In the genomic region with DNA sequence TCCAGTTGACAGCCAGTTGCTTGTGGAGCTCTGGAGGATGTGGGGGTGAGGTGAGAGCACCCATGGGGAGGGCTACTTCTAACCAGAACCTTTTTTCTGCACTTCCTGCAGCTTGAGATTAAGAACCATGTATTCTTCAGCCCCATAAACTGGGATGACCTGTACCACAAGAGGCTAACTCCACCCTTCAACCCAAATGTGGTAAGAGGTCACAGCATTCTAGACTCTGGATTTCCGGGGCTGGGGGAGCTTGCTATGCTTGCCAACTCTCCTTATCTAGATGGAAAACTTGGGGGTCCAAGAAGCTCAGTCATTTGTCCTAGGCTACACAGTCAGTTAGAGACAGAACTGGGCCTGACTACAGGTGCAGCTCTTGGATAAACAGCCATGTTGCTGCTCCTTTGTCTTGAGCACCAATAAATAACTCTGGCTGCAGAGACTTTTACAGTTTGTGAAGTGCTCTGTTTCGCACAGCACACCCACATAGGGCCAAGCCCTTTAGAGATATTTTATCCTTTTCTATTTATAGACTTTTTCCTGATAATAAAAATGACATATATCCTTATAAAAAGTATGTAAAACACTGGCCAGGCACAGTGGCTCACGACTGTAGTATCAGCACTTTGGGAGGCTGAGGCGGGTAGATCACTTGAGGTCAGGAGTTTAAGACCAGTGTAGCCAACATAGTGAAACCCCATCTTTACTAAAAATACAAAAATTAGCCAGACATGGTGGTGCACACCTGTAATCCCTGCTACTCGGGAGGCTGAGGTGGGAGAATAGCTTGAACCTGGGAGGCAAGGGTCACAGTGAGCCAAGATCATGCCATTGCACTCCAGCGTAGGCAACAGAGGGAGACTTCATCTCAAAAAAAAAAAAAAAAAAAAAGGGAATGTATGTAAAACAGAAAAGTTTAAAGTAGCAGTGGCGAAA, we compare ENCODE assay signal across 1 cellular context.
TF ChIP-seq lines count a peak whose summit lies in the region.

No MANE protein-coding gene starts in this region.

TF ChIP-seq in K562, 482 proteins besides CTCF, POLR2A, EP300 and RAD21 (continued from another document):
- TF ChIP-seq CREBBP (IDR thresholded peaks at IDR 0.05; ENCODE audit: low read depth, low read length), result no peak
- TF ChIP-seq TCF3 (CRISPR knock-in tag; IDR thresholded peaks at IDR 0.05), result peak; percentile 70
- no peak for TF ChIP-seq POLR3A (IDR thresholded peaks at IDR 0.05; ENCODE audit: borderline replicate concordance, extremely low read depth, insufficient read depth, insufficient read length)
- peak; percentile 56; the same call in 1 of the 2 replicates for TF ChIP-seq ETV5 (CRISPR knock-in tag; IDR thresholded peaks at IDR 0.05; ENCODE audit: low read depth)
- no peak for TF ChIP-seq PHTF2 (CRISPR knock-in tag; IDR thresholded peaks at IDR 0.05)
- peak; percentile 49; the same call in 1 of the 2 replicates for TF ChIP-seq TEAD4 (IDR thresholded peaks at IDR 0.05; ENCODE audit: low read length)
- no peak for TF ChIP-seq TEAD4 (CRISPR knock-in tag; IDR thresholded peaks at IDR 0.05; ENCODE audit: borderline replicate concordance)
- peak; percentile 17 for TF ChIP-seq TBP (optimal IDR thresholded peaks at IDR 0.05; ENCODE audit: low read depth, low read length)
- peak; percentile 27 for TF ChIP-seq JUND (IDR thresholded peaks at IDR 0.05; ENCODE audit: borderline replicate concordance, low read depth, low read length)
- TF ChIP-seq JUND (tag; IDR thresholded peaks at IDR 0.05; ENCODE audit: borderline replicate concordance, low read depth, low read length), result no peak
- TF ChIP-seq SAFB (IDR thresholded peaks at IDR 0.05; ENCODE audit: borderline replicate concordance, low read depth, low read length), result no peak
- peak; percentile 69 for TF ChIP-seq BCOR (IDR thresholded peaks at IDR 0.05)
- TF ChIP-seq ARID1B (IDR thresholded peaks at IDR 0.05), result peak; percentile 63; the same call in 1 of the 2 replicates
- TF ChIP-seq CBFA2T2 (conservative IDR thresholded peaks at IDR 0.05), result peak; percentile 62
- peak; percentile 91 for TF ChIP-seq ZBTB7A (IDR thresholded peaks at IDR 0.05; ENCODE audit: borderline replicate concordance, control insufficient read depth, low read depth, low read length)
- TF ChIP-seq YY1 (IDR thresholded peaks at IDR 0.05; ENCODE audit: borderline replicate concordance in 1 of 3, control insufficient read depth in 1 of 3, extremely low read depth in 1 of 3, insufficient read depth in 3 of 3, insufficient read length in 1 of 3, insufficient replicate concordance in 2 of 3, low read depth in 1 of 3, low read length in 2 of 3), result peak in 1 of 3 experiments; percentile 14
- TF ChIP-seq SOX6 (IDR thresholded peaks at IDR 0.05), result no peak
- TF ChIP-seq NFYB (IDR thresholded peaks at IDR 0.05; ENCODE audit: extremely low read depth, insufficient read length), result no peak
- no peak for TF ChIP-seq ZKSCAN3 (CRISPR knock-in tag; IDR thresholded peaks at IDR 0.05)
- TF ChIP-seq CBFA2T3 (IDR thresholded peaks at IDR 0.05), result peak; percentile 79
- TF ChIP-seq NR2C1 (IDR thresholded peaks at IDR 0.05), result peak; percentile 40; the same call in 1 of the 2 replicates
- peak; percentile 64 for TF ChIP-seq NR2C1 (tag; IDR thresholded peaks at IDR 0.05)
- TF ChIP-seq CXXC5 (CRISPR knock-in tag; IDR thresholded peaks at IDR 0.05), result no peak
- no peak for TF ChIP-seq FUS (optimal IDR thresholded peaks at IDR 0.05; ENCODE audit: low read depth, low read length)
- TF ChIP-seq BMI1 (IDR thresholded peaks at IDR 0.05; ENCODE audit: low read length), result no peak
- no peak; the same call in 1 of the 2 replicates for TF ChIP-seq GATAD2B (IDR thresholded peaks at IDR 0.05; ENCODE audit: borderline replicate concordance)
- TF ChIP-seq HDAC1 (IDR thresholded peaks at IDR 0.05), result 0 out of 4 replicates have a peak, but pooled peaks of 1 of the 2 experiments have one; percentile 16
- TF ChIP-seq, protein P1, sequence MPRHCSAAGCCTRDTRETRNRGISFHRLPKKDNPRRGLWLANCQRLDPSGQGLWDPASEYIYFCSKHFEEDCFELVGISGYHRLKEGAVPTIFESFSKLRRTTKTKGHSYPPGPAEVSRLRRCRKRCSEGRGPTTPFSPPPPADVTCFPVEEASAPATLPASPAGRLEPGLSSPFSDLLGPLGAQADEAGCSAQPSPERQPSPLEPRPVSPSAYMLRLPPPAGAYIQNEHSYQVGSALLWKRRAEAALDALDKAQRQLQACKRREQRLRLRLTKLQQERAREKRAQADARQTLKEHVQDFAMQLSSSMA (CRISPR knock-in tag; IDR thresholded peaks at IDR 0.05), result no peak
- TF ChIP-seq MEIS2 (IDR thresholded peaks at IDR 0.05; ENCODE audit: partially characterized antibody), result peak; percentile 45
- TF ChIP-seq, protein P2, sequence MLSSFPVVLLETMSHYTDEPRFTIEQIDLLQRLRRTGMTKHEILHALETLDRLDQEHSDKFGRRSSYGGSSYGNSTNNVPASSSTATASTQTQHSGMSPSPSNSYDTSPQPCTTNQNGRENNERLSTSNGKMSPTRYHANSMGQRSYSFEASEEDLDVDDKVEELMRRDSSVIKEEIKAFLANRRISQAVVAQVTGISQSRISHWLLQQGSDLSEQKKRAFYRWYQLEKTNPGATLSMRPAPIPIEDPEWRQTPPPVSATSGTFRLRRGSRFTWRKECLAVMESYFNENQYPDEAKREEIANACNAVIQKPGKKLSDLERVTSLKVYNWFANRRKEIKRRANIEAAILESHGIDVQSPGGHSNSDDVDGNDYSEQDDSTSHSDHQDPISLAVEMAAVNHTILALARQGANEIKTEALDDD (IDR thresholded peaks at IDR 0.05), result peak; percentile 93
- no peak for TF ChIP-seq FOXK2 (conservative IDR thresholded peaks at IDR 0.05 in 1 of 2, IDR thresholded peaks at IDR 0.05 in 1 of 2; ENCODE audit: low read depth in 2 of 2)
- TF ChIP-seq ASH1L (IDR thresholded peaks at IDR 0.05; ENCODE audit: borderline replicate concordance, low read depth, partially characterized antibody), result no peak
- TF ChIP-seq SMAD4 (CRISPR knock-in tag; conservative IDR thresholded peaks at IDR 0.05), result 0 out of 2 replicates have a peak, but pooled peaks have one; percentile 20
- TF ChIP-seq, protein P3, sequence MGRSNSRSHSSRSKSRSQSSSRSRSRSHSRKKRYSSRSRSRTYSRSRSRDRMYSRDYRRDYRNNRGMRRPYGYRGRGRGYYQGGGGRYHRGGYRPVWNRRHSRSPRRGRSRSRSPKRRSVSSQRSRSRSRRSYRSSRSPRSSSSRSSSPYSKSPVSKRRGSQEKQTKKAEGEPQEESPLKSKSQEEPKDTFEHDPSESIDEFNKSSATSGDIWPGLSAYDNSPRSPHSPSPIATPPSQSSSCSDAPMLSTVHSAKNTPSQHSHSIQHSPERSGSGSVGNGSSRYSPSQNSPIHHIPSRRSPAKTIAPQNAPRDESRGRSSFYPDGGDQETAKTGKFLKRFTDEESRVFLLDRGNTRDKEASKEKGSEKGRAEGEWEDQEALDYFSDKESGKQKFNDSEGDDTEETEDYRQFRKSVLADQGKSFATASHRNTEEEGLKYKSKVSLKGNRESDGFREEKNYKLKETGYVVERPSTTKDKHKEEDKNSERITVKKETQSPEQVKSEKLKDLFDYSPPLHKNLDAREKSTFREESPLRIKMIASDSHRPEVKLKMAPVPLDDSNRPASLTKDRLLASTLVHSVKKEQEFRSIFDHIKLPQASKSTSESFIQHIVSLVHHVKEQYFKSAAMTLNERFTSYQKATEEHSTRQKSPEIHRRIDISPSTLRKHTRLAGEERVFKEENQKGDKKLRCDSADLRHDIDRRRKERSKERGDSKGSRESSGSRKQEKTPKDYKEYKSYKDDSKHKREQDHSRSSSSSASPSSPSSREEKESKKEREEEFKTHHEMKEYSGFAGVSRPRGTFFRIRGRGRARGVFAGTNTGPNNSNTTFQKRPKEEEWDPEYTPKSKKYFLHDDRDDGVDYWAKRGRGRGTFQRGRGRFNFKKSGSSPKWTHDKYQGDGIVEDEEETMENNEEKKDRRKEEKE (IDR thresholded peaks at IDR 0.05; ENCODE audit: borderline replicate concordance in 1 of 2, control insufficient read depth in 1 of 2, low read depth in 2 of 2, low read length in 1 of 2), result 0 out of 4 replicates have a peak, but pooled peaks of 1 of the 2 experiments have one; percentile 23
- TF ChIP-seq, protein P4, sequence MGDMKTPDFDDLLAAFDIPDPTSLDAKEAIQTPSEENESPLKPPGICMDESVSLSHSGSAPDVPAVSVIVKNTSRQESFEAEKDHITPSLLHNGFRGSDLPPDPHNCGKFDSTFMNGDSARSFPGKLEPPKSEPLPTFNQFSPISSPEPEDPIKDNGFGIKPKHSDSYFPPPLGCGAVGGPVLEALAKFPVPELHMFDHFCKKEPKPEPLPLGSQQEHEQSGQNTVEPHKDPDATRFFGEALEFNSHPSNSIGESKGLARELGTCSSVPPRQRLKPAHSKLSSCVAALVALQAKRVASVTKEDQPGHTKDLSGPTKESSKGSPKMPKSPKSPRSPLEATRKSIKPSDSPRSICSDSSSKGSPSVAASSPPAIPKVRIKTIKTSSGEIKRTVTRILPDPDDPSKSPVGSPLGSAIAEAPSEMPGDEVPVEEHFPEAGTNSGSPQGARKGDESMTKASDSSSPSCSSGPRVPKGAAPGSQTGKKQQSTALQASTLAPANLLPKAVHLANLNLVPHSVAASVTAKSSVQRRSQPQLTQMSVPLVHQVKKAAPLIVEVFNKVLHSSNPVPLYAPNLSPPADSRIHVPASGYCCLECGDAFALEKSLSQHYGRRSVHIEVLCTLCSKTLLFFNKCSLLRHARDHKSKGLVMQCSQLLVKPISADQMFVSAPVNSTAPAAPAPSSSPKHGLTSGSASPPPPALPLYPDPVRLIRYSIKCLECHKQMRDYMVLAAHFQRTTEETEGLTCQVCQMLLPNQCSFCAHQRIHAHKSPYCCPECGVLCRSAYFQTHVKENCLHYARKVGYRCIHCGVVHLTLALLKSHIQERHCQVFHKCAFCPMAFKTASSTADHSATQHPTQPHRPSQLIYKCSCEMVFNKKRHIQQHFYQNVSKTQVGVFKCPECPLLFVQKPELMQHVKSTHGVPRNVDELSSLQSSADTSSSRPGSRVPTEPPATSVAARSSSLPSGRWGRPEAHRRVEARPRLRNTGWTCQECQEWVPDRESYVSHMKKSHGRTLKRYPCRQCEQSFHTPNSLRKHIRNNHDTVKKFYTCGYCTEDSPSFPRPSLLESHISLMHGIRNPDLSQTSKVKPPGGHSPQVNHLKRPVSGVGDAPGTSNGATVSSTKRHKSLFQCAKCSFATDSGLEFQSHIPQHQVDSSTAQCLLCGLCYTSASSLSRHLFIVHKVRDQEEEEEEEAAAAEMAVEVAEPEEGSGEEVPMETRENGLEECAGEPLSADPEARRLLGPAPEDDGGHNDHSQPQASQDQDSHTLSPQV (IDR thresholded peaks at IDR 0.05), result peak; percentile 50; the same call in 1 of the 2 replicates
- peak; percentile 20; the same call in 1 of the 2 replicates for TF ChIP-seq POLR2AphosphoS5 (IDR thresholded peaks at IDR 0.05; ENCODE audit: control insufficient read depth, insufficient read depth, low read depth, low read length)
- peak; percentile 2; the same call in 1 of the 2 replicates for TF ChIP-seq NFE2 (IDR thresholded peaks at IDR 0.05; ENCODE audit: low read depth)
- TF ChIP-seq SMARCE1 (IDR thresholded peaks at IDR 0.05), result 0 out of 2 replicates have a peak, but pooled peaks have one; percentile 32
- peak; percentile 62 for TF ChIP-seq NFIC (IDR thresholded peaks at IDR 0.05)
- TF ChIP-seq PHB2 (IDR thresholded peaks at IDR 0.05; ENCODE audit: low read depth), result no peak
- no peak for TF ChIP-seq SIX5 (IDR thresholded peaks at IDR 0.05; ENCODE audit: borderline replicate concordance in 1 of 2, insufficient read depth in 1 of 2, low read depth in 1 of 2, low read length in 2 of 2)
- TF ChIP-seq, protein P5, sequence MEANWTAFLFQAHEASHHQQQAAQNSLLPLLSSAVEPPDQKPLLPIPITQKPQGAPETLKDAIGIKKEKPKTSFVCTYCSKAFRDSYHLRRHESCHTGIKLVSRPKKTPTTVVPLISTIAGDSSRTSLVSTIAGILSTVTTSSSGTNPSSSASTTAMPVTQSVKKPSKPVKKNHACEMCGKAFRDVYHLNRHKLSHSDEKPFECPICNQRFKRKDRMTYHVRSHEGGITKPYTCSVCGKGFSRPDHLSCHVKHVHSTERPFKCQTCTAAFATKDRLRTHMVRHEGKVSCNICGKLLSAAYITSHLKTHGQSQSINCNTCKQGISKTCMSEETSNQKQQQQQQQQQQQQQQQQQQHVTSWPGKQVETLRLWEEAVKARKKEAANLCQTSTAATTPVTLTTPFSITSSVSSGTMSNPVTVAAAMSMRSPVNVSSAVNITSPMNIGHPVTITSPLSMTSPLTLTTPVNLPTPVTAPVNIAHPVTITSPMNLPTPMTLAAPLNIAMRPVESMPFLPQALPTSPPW (CRISPR knock-in tag; IDR thresholded peaks at IDR 0.05), result peak; percentile 57
- peak; percentile 43; the same call in 1 of the 2 replicates for TF ChIP-seq SMARCA4 (IDR thresholded peaks at IDR 0.05)
- 0 out of 2 replicates have a peak, but pooled peaks have one; percentile 27 for TF ChIP-seq ZNF384 (IDR thresholded peaks at IDR 0.05; ENCODE audit: low read depth, low read length)
- 0 out of 2 replicates have a peak, but pooled peaks have one; percentile 56 for TF ChIP-seq LCOR (CRISPR knock-in tag; IDR thresholded peaks at IDR 0.05)
- TF ChIP-seq DMBX1 (CRISPR knock-in tag; IDR thresholded peaks at IDR 0.05; ENCODE audit: borderline replicate concordance), result peak; percentile 45; the same call in 1 of the 2 replicates
- peak; percentile 54; the same call in 1 of the 2 replicates for TF ChIP-seq GATA2 (CRISPR knock-in tag; IDR thresholded peaks at IDR 0.05)
- TF ChIP-seq CBX5 (IDR thresholded peaks at IDR 0.05; ENCODE audit: borderline replicate concordance, low read depth), result no peak
- TF ChIP-seq RNF2 (IDR thresholded peaks at IDR 0.05), result peak; percentile 12; the same call in 1 of the 2 replicates
- no peak for TF ChIP-seq BRCA1 (IDR thresholded peaks at IDR 0.05)
- no peak for TF ChIP-seq BRCA1 (CRISPR knock-in tag; IDR thresholded peaks at IDR 0.05)
- TF ChIP-seq ZNF766 (CRISPR knock-in tag; conservative IDR thresholded peaks at IDR 0.05), result 0 out of 2 replicates have a peak, but pooled peaks have one; percentile 23
- TF ChIP-seq GABPA (tag; conservative IDR thresholded peaks at IDR 0.05; ENCODE audit: low read depth), result peak; percentile 44
- TF ChIP-seq FOXK1 (CRISPR knock-in tag; IDR thresholded peaks at IDR 0.05; ENCODE audit: borderline replicate concordance), result no peak
